Comparison of ENCODE assay signal across 14 cellular contexts in the genomic region with DNA sequence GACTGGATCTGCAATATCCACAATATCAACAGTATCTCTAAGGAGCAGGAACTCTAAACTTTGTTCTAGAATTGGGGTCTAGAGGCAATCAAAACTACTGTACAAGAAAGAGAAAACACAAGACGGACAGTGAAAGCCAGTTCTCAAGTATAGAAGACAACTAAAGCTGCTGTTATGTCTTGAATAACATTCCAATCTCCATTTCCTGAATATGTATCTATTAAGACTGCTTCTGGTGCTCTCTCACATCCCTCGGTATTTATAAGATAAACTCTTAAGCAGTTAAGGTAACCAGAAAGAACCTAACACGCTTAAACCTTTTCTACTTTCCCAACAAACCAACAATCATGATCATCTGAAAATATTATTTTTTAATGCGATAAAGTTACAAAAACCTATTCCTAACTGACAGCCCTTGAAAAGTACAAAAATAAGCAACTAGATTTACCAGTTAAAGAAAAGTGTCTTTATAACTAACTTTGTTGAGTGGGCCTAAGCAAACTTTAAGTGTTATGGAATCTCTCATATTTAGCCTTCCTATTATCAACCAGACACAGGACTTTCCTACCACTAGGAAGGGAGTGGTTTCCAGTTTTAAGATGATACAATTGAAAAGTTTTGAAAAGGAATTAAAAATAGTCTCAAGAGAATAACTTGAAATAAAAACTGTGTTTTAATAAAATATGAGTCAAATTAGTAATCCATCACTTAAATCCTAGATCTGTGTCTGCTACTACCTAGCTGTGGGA. TPM values are rescaled to one million over a fixed set of nuclear protein-coding genes. Genes with fewer than 3 reads are reported as not detected.
DNase-seq lines count a peak whose midpoint lies in the region; ATAC-seq and TF ChIP-seq lines count a peak whose summit lies in the region.
"Had no signal": no experiment of that assay in that cellular context is flagged by ENCODE, and none has a peak within 500 bp of the region (broad histone marks: within the 10 kb centered on the region; RNA-seq: fewer than 3 reads in every experiment).

No MANE protein-coding gene starts in this region.

- H3K4me1 Mint-ChIP-seq in chondrocyte (ENCODE audit: low read depth): peaks cover 61% of the 10 kb centered on the region
- peaks cover 2% of the 10 kb centered on the region for H3K4me1 Mint-ChIP-seq in neural progenitor cell

- peaks cover 9% of the 10 kb centered on the region for H3F3A ChIP-seq in SK-N-SH (replicated peaks; ENCODE audit: insufficient read depth)
- no peaks in the 10 kb centered on the region for H3F3A ChIP-seq in neural progenitor cell (ENCODE audit: low read depth)

- CTCF ChIA-PET in SK-N-SH (lab: Yijun Ruan, JAX): no interaction called here

- no peak overlapping the region for H3K9ac ChIP-seq in SK-N-SH
- H3K9ac ChIP-seq in subcutaneous abdominal adipose tissue (ENCODE audit: low read length in 5 of 5): no peak overlapping the region
- no peak overlapping the region for H3K9ac ChIP-seq in neural progenitor cell

- no peaks in the 10 kb centered on the region for H3K9me2 ChIP-seq in SK-N-SH

- WGBS in SK-N-SH (ENCODE audit: low lambda C conversion rate): 94% methylated on average over 4 of the region's 4 CpGs
- WGBS in lung, 2 donors: 54 to 64% methylated on average over 4 of the region's 4 CpGs

- H3K4me3 Mint-ChIP-seq in chondrocyte (ENCODE audit: unreplicated experiment): peak overlapping the region; percentile 47
- no peak overlapping the region for H3K4me3 Mint-ChIP-seq in neural progenitor cell

- H3K4me1 ChIP-seq in SK-N-SH (ENCODE audit: control insufficient read depth in 1 of 2, insufficient read depth in 2 of 2, low read depth in 1 of 2, low read length in 1 of 2) (peaks cover 0 to 14% of the 10 kb centered on the region in 2 experiments; a peak in 2 of 4 replicates), lung (ENCODE audit: control insufficient read depth in 2 of 2, insufficient read depth in 2 of 2, low read length in 2 of 2) (peaks cover 7 to 13% of the 10 kb centered on the region in 2 donors), subcutaneous abdominal adipose tissue (ENCODE audit: control insufficient read depth in 5 of 5, insufficient read depth in 5 of 5, low read length in 5 of 5) (peaks cover 0 to 23% (median 18%) of the 10 kb centered on the region in 5 donors), neural progenitor cell (no peaks in the 10 kb centered on the region)

- H3K27ac Mint-ChIP-seq in chondrocyte (ENCODE audit: unreplicated experiment) (peak overlapping the region; percentile 95), neural progenitor cell (no peak overlapping the region)

- H3K27me3 Mint-ChIP-seq in chondrocyte (ENCODE audit: low read depth) (no peaks in the 10 kb centered on the region), neural progenitor cell (ENCODE audit: insufficient read depth, low read depth) (no peaks in the 10 kb centered on the region)

- TF ChIP-seq RAD21 in SK-N-SH (IDR thresholded peaks at IDR 0.05; ENCODE audit: low read length): no peak

- 0 out of 2 replicates have a peak overlapping the region, but pooled peaks have one; percentile 1 for H3K4me2 ChIP-seq in SK-N-SH
- H3K4me2 ChIP-seq in neural progenitor cell: no peak overlapping the region

- H3K36me3 ChIP-seq in SK-N-SH (replicated peaks in 1 of 2; ENCODE audit: control insufficient read depth in 1 of 2, insufficient read depth in 2 of 2, low read length in 1 of 2): peaks cover 0 to 7% of the 10 kb centered on the region in 2 experiments
- no peaks in the 10 kb centered on the region for H3K36me3 ChIP-seq in lung (ENCODE audit: control insufficient read depth in 2 of 2, insufficient read depth in 2 of 2, low read length in 2 of 2)
- H3K36me3 ChIP-seq in subcutaneous abdominal adipose tissue (ENCODE audit: control insufficient read depth in 5 of 5, insufficient read depth in 5 of 5, low read length in 5 of 5): no peaks in the 10 kb centered on the region
- no peaks in the 10 kb centered on the region for H3K36me3 ChIP-seq in neural progenitor cell

- H3K9me3 ChIP-seq in SK-N-SH (no peaks in the 10 kb centered on the region), lung (ENCODE audit: control insufficient read depth in 2 of 2, insufficient read depth in 1 of 2, low read length in 1 of 2) (no peaks in the 10 kb centered on the region), subcutaneous abdominal adipose tissue (ENCODE audit: control insufficient read depth in 5 of 5, low read length in 5 of 5) (no peaks in the 10 kb centered on the region), neural progenitor cell (ENCODE audit: low read depth) (no peaks in the 10 kb centered on the region)
- H3K9me3 ChIP-seq: suprapubic skin had no signal

- DNase-seq in SK-N-SH (no peak), chondrocyte (ENCODE audit: low spot score) (no peak), lung (ENCODE audit: low spot score) (no peak), NCI-H1417 (lab: John Stamatoyannopoulos, UW) (no peak), NCI-H82 (lab: John Stamatoyannopoulos, UW) (no peak), neural progenitor cell (ENCODE audit: low spot score) (no peak)
- DNase-seq: central memory CD4-positive, alpha-beta T cell; NCI-H1092; NCI-H446 had no signal

- TF ChIP-seq CTCF in SK-N-SH (IDR thresholded peaks at IDR 0.05) (no peak), chondrocyte (IDR thresholded peaks at IDR 0.05) (no peak), lung (IDR thresholded peaks at IDR 0.05; ENCODE audit: control extremely low read depth, extremely low read depth) (no peak), neural progenitor cell (IDR thresholded peaks at IDR 0.05) (no peak)

- no peaks in the 10 kb centered on the region for H3K27me3 ChIP-seq in SK-N-SH (ENCODE audit: insufficient read depth)
- no peaks in the 10 kb centered on the region for H3K27me3 ChIP-seq in lung (ENCODE audit: control insufficient read depth, insufficient read depth)
- no peaks in the 10 kb centered on the region for H3K27me3 ChIP-seq in subcutaneous abdominal adipose tissue (ENCODE audit: control insufficient read depth in 5 of 5, insufficient read depth in 4 of 5, low read length in 5 of 5)
- H3K27me3 ChIP-seq in neural progenitor cell: no peaks in the 10 kb centered on the region
- H3K27me3 ChIP-seq: suprapubic skin had no signal

- H3K79me2 ChIP-seq in SK-N-SH (ENCODE audit: insufficient read depth): peaks cover 98% of the 10 kb centered on the region
- peaks cover 79% of the 10 kb centered on the region for H3K79me2 ChIP-seq in neural progenitor cell (ENCODE audit: low read depth)

- H3K4me3 ChIP-seq in SK-N-SH (ENCODE audit: low read depth in 2 of 2, low read length in 1 of 2): no peak overlapping the region
- H3K4me3 ChIP-seq in lung: no peak overlapping the region
- no peak overlapping the region for H3K4me3 ChIP-seq in subcutaneous abdominal adipose tissue (ENCODE audit: low read depth in 1 of 5, low read length in 5 of 5)
- no peak overlapping the region for H3K4me3 ChIP-seq in neural progenitor cell
- H3K4me3 ChIP-seq: suprapubic skin had no signal

- TF ChIP-seq EP300 in SK-N-SH (IDR thresholded peaks at IDR 0.05; ENCODE audit: borderline replicate concordance in 1 of 2, low read depth in 1 of 2, low read length in 1 of 2): no peak

- H4K20me1 ChIP-seq in SK-N-SH (ENCODE audit: insufficient read depth): peaks cover 63% of the 10 kb centered on the region
- H4K20me1 ChIP-seq in neural progenitor cell (ENCODE audit: low read depth): peaks cover 10% of the 10 kb centered on the region

- ATAC-seq in SK-N-SH treated with all-trans-retinoic acid at 6 μM for 48 hours (no peak), lung (ENCODE audit: insufficient read depth, low FRiP score) (no peak)
- ATAC-seq: HCT116 had no signal

- H3K9me3 Mint-ChIP-seq in chondrocyte (ENCODE audit: low read depth) (no peaks in the 10 kb centered on the region), neural progenitor cell (no peaks in the 10 kb centered on the region)

- POLR2A ChIA-PET in SK-N-SH (lab: Yijun Ruan, JAX): no interaction called here

- no peak overlapping the region for H2AFZ ChIP-seq in SK-N-SH (ENCODE audit: low read depth)
- H2AFZ ChIP-seq in neural progenitor cell (replicated peaks): no peak overlapping the region

- H3K36me3 Mint-ChIP-seq in chondrocyte (ENCODE audit: low read depth) (no peaks in the 10 kb centered on the region), neural progenitor cell (peaks cover 2% of the 10 kb centered on the region)

- H3K27ac ChIP-seq in SK-N-SH (ENCODE audit: low read depth in 2 of 2, low read length in 1 of 2): peak overlapping the region in 1 of 2 experiments; percentile 27; a peak in 1 of 4 replicates
- H3K27ac ChIP-seq in lung (ENCODE audit: low read depth in 1 of 2, low read length in 1 of 2): peak overlapping the region; percentile 5 to 21
- peak overlapping the region; percentile 8 for H3K27ac ChIP-seq in subcutaneous abdominal adipose tissue (ENCODE audit: low read depth, low read length)
- no peak overlapping the region for H3K27ac ChIP-seq in neural progenitor cell
- H3K27ac ChIP-seq: 22Rv1, suprapubic skin had no signal

TF ChIP-seq in SK-N-SH, 30 proteins besides CTCF, POLR2A, EP300 and RAD21 (continues in another document):
- TF ChIP-seq SIN3A (IDR thresholded peaks at IDR 0.05; ENCODE audit: borderline replicate concordance, low read depth, low read length) (no peak), FOXM1 (IDR thresholded peaks at IDR 0.05; ENCODE audit: low read depth) (no peak), TCF12 (IDR thresholded peaks at IDR 0.05) (no peak), RXRA (IDR thresholded peaks at IDR 0.05; ENCODE audit: borderline replicate concordance, low read depth) (no peak), RCOR1 (IDR thresholded peaks at IDR 0.05; ENCODE audit: low read length) (no peak)

TF ChIP-seq in SK-N-SH treated with all-trans-retinoic acid at 6 μM for 48 hours, 23 proteins besides CTCF, POLR2A, EP300 and RAD21 (continues in another document):
- no peak for TF ChIP-seq ZFP3 (CRISPR knock-in tag; IDR thresholded peaks at IDR 0.05)
- no peak for TF ChIP-seq ARNTL (CRISPR knock-in tag; IDR thresholded peaks at IDR 0.05; ENCODE audit: borderline replicate concordance, low read depth)
- TF ChIP-seq ZC3H10 (CRISPR knock-in tag; IDR thresholded peaks at IDR 0.05): no peak
- no peak for TF ChIP-seq TCF4 (CRISPR knock-in tag; IDR thresholded peaks at IDR 0.05; ENCODE audit: borderline replicate concordance)

RNA-seq across cellular contexts. Expression of a gene that starts 30.7 kb away (rescaled TPM):
- 58.4 and 70.8 TPM in 2 replicates for polyA plus RNA-seq in SK-N-SH (2012; rRNA removed)
- polyA plus RNA-seq in SK-N-SH (2012; cell fraction: cytosol; rRNA removed): 45.8 and 48.6 TPM in 2 replicates
- 114 and 116 TPM in 2 replicates for polyA plus RNA-seq in SK-N-SH (2012; cell fraction: nucleus; rRNA removed)
- total RNA-seq in chondrocyte: 59.2 to 60.9 TPM (median 60.7 TPM) in 3 replicates
- 100 to 1,000 TPM in 1 of 2 donors, 10 to 100 TPM in 1; 94.8 to 100 TPM for total RNA-seq in lung
- polyA plus RNA-seq in lung: 10 to 100 TPM; 39.4 to 80.9 TPM
- total RNA-seq in neural progenitor cell (ENCODE audit: low replicate concordance): 33.5 and 37.2 TPM in 2 replicates
